ENCODE assay signal across 1 cellular context in the genomic region with DNA sequence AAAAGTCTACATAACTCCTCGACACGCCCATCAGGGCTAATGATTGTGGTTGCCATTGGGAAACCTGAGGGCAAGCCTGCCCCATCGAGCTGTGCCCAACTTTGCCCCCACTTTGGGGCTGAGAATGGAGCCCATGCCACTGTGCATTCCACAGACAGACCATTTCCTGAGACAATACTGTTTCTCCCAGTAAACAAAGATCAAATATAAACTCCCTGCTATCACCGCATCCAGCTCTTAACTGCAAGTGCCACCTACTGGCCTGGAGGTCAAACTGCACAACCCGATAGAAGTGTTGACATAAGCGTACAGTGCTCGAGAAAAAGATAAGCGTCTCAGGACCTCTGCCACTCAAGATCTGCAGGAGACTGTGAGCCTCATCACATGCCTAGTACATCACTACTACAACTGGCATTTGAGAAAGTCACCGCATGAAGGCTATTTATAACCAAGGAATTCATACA.
TF ChIP-seq lines count a peak whose summit lies in the region.

No MANE protein-coding gene starts in this region.

TF ChIP-seq in K562, 482 proteins besides CTCF, POLR2A, EP300 and RAD21:
- TF ChIP-seq, protein P1, sequence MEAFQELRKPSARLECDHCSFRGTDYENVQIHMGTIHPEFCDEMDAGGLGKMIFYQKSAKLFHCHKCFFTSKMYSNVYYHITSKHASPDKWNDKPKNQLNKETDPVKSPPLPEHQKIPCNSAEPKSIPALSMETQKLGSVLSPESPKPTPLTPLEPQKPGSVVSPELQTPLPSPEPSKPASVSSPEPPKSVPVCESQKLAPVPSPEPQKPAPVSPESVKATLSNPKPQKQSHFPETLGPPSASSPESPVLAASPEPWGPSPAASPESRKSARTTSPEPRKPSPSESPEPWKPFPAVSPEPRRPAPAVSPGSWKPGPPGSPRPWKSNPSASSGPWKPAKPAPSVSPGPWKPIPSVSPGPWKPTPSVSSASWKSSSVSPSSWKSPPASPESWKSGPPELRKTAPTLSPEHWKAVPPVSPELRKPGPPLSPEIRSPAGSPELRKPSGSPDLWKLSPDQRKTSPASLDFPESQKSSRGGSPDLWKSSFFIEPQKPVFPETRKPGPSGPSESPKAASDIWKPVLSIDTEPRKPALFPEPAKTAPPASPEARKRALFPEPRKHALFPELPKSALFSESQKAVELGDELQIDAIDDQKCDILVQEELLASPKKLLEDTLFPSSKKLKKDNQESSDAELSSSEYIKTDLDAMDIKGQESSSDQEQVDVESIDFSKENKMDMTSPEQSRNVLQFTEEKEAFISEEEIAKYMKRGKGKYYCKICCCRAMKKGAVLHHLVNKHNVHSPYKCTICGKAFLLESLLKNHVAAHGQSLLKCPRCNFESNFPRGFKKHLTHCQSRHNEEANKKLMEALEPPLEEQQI (IDR thresholded peaks at IDR 0.05): peak; percentile 90
- TF ChIP-seq FOXK2 (conservative IDR thresholded peaks at IDR 0.05 in 1 of 2, IDR thresholded peaks at IDR 0.05 in 1 of 2; ENCODE audit: low read depth in 2 of 2): 0 out of 4 replicates have a peak, but pooled peaks of 1 of the 2 experiments have one; percentile 21
- TF ChIP-seq, protein P2, sequence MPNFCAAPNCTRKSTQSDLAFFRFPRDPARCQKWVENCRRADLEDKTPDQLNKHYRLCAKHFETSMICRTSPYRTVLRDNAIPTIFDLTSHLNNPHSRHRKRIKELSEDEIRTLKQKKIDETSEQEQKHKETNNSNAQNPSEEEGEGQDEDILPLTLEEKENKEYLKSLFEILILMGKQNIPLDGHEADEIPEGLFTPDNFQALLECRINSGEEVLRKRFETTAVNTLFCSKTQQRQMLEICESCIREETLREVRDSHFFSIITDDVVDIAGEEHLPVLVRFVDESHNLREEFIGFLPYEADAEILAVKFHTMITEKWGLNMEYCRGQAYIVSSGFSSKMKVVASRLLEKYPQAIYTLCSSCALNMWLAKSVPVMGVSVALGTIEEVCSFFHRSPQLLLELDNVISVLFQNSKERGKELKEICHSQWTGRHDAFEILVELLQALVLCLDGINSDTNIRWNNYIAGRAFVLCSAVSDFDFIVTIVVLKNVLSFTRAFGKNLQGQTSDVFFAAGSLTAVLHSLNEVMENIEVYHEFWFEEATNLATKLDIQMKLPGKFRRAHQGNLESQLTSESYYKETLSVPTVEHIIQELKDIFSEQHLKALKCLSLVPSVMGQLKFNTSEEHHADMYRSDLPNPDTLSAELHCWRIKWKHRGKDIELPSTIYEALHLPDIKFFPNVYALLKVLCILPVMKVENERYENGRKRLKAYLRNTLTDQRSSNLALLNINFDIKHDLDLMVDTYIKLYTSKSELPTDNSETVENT (CRISPR knock-in tag; IDR thresholded peaks at IDR 0.05): peak; percentile 69; the same call in 1 of the 2 replicates
- peak; percentile 45 for TF ChIP-seq MEIS2 (IDR thresholded peaks at IDR 0.05; ENCODE audit: partially characterized antibody)
- TF ChIP-seq CC2D1A (IDR thresholded peaks at IDR 0.05): peak; percentile 87
- TF ChIP-seq CXXC5 (CRISPR knock-in tag; IDR thresholded peaks at IDR 0.05): peak; percentile 31; the same call in 1 of the 2 replicates
- TF ChIP-seq RBM22 (IDR thresholded peaks at IDR 0.05; ENCODE audit: low read depth, low read length, poor library complexity, severe bottlenecking): no peak
- no peak for TF ChIP-seq HDAC2 (IDR thresholded peaks at IDR 0.05)
- TF ChIP-seq, protein P3, sequence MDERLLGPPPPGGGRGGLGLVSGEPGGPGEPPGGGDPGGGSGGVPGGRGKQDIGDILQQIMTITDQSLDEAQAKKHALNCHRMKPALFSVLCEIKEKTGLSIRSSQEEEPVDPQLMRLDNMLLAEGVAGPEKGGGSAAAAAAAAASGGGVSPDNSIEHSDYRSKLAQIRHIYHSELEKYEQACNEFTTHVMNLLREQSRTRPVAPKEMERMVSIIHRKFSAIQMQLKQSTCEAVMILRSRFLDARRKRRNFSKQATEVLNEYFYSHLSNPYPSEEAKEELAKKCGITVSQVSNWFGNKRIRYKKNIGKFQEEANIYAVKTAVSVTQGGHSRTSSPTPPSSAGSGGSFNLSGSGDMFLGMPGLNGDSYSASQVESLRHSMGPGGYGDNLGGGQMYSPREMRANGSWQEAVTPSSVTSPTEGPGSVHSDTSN (CRISPR knock-in tag; IDR thresholded peaks at IDR 0.05; ENCODE audit: low read depth): no peak
- TF ChIP-seq, protein P3 (tag; conservative IDR thresholded peaks at IDR 0.05; ENCODE audit: low read depth): 0 out of 2 replicates have a peak, but pooled peaks have one; percentile 48
- TF ChIP-seq, protein P4, sequence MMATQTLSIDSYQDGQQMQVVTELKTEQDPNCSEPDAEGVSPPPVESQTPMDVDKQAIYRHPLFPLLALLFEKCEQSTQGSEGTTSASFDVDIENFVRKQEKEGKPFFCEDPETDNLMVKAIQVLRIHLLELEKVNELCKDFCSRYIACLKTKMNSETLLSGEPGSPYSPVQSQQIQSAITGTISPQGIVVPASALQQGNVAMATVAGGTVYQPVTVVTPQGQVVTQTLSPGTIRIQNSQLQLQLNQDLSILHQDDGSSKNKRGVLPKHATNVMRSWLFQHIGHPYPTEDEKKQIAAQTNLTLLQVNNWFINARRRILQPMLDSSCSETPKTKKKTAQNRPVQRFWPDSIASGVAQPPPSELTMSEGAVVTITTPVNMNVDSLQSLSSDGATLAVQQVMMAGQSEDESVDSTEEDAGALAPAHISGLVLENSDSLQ (IDR thresholded peaks at IDR 0.05): peak; percentile 75
- TF ChIP-seq FOXM1 (IDR thresholded peaks at IDR 0.05; ENCODE audit: low read depth): 0 out of 2 replicates have a peak, but pooled peaks have one; percentile 41
- TF ChIP-seq FOXM1 (CRISPR knock-in tag; IDR thresholded peaks at IDR 0.05; ENCODE audit: low read depth): no peak
- no peak for TF ChIP-seq SMAD4 (CRISPR knock-in tag; conservative IDR thresholded peaks at IDR 0.05)
- TF ChIP-seq FOXA3 (CRISPR knock-in tag; conservative IDR thresholded peaks at IDR 0.05 in 1 of 2, IDR thresholded peaks at IDR 0.05 in 1 of 2): peak; percentile 69 to 71; a peak in 3 of 4 replicates
- peak; percentile 22; the same call in 1 of the 2 replicates for TF ChIP-seq SMC3 (conservative IDR thresholded peaks at IDR 0.05; ENCODE audit: insufficient read depth, low read depth, low read length)
